In genomic region chr10:127850944-127851343, GRCh38 we compare ENCODE assay signal across 19 cellular contexts. TPM values are rescaled to one million over a fixed set of nuclear protein-coding genes. Genes with fewer than 3 reads are reported as not detected.
"Had no signal": no experiment of that assay in that cellular context is flagged by ENCODE, and none has a peak within 500 bp of the region (broad histone marks: within the 10 kb centered on the region; RNA-seq: fewer than 3 reads in every experiment).

No MANE protein-coding gene starts in this region.

- H3K4me3 ChIP-seq: esophagus muscularis mucosa, lung, right atrium auricular region, sigmoid colon, skin epidermis, suprapubic skin, thyroid gland had no signal

- H3K27ac ChIP-seq: epithelial cell of prostate, esophagus muscularis mucosa, right atrium auricular region, sigmoid colon, skin epidermis, suprapubic skin, thyroid gland had no signal

- DNase-seq: effector memory CD4-positive, alpha-beta T cell; immature natural killer cell; kidney; left cardiac atrium; left ventricle myocardium superior; mesenchymal stem cell; naive thymus-derived CD4-positive, alpha-beta T cell; sigmoid colon; stimulated activated naive CD8-positive, alpha-beta T cell treated with anti-CD3 and anti-CD28 coated beads, Interleukin-15, Interleukin-2, amounts not matched to agents 100 U/mL and 50 U/mL, for 24 hours; thyroid gland had no signal

- ATAC-seq: left cardiac atrium; left ventricle myocardium superior; naive thymus-derived CD4-positive, alpha-beta T cell; stimulated activated naive CD8-positive, alpha-beta T cell treated with anti-CD3 and anti-CD28 coated beads, Interleukin-15, Interleukin-2, amounts not matched to agents 100 U/mL and 50 U/mL, for 24 hours had no signal

RNA-seq across cellular contexts. Expression of gene CLRN3, which starts 41.8 kb away (rescaled TPM):
- total RNA-seq: esophagus muscularis mucosa; fibroblast of villous mesenchyme; left cardiac atrium; left ventricle myocardium superior; lung; naive thymus-derived CD4-positive, alpha-beta T cell; osteocyte; right atrium auricular region; sigmoid colon; suprapubic skin; thyroid gland; ureter had no signal
